1 cellular context compared by ENCODE assay signal in genomic region chr3:43770426-43771103, GRCh38.
TF ChIP-seq lines count a peak whose summit lies in the region.

No MANE protein-coding gene starts in this region.

TF ChIP-seq in K562, 482 proteins besides CTCF, POLR2A, EP300 and RAD21 (continued from another document and continues in another):
- peak; percentile 18 for TF ChIP-seq RBBP5 (IDR thresholded peaks at IDR 0.05; ENCODE audit: borderline replicate concordance, insufficient read depth, low read length, poor library complexity, severe bottlenecking)
- TF ChIP-seq ZNF764 (CRISPR knock-in tag; IDR thresholded peaks at IDR 0.05; ENCODE audit: low read depth), result no peak
- no peak for TF ChIP-seq SPI1 (IDR thresholded peaks at IDR 0.05; ENCODE audit: borderline replicate concordance, low read depth, low read length)
- TF ChIP-seq NFRKB (IDR thresholded peaks at IDR 0.05; ENCODE audit: low read depth), result no peak
- TF ChIP-seq RB1 (IDR thresholded peaks at IDR 0.05; ENCODE audit: low read depth), result peak; percentile 12; the same call in 1 of the 2 replicates
- TF ChIP-seq CBX1 (IDR thresholded peaks at IDR 0.05; ENCODE audit: low read depth), result no peak
- peak; percentile 71 for TF ChIP-seq GATA2 (CRISPR knock-in tag; IDR thresholded peaks at IDR 0.05)
- no peak for TF ChIP-seq SRF (CRISPR knock-in tag; IDR thresholded peaks at IDR 0.05)
- TF ChIP-seq SMAD4 (CRISPR knock-in tag; conservative IDR thresholded peaks at IDR 0.05), result peak; percentile 50; the same call in 1 of the 2 replicates
- peak; percentile 29; the same call in 1 of the 2 replicates for TF ChIP-seq MAFK (IDR thresholded peaks at IDR 0.05; ENCODE audit: low read length)
- TF ChIP-seq ZMIZ1 (IDR thresholded peaks at IDR 0.05; ENCODE audit: low read depth in 2 of 2, low read length in 2 of 2), result 0 out of 4 replicates have a peak, but pooled peaks of 1 of the 2 experiments have one; percentile 71
- no peak for TF ChIP-seq PBX2 (CRISPR knock-in tag; IDR thresholded peaks at IDR 0.05; ENCODE audit: low read depth)
- peak; percentile 92 for TF ChIP-seq PBX2 (tag; conservative IDR thresholded peaks at IDR 0.05; ENCODE audit: low read depth)
- TF ChIP-seq HNRNPL (IDR thresholded peaks at IDR 0.05; ENCODE audit: low read depth, low read length), result 0 out of 2 replicates have a peak, but pooled peaks have one; percentile 25
- no peak for TF ChIP-seq E2F6 (IDR thresholded peaks at IDR 0.05; ENCODE audit: borderline replicate concordance in 1 of 2, extremely low read depth in 1 of 2, insufficient read depth in 1 of 2, insufficient read length in 1 of 2, low read depth in 1 of 2, low read length in 1 of 2, poor library complexity in 1 of 2, severe bottlenecking in 1 of 2)
- TF ChIP-seq JUNB (CRISPR knock-in tag; conservative IDR thresholded peaks at IDR 0.05), result peak; percentile 98
- no peak for TF ChIP-seq HMGN3 (IDR thresholded peaks at IDR 0.05; ENCODE audit: borderline replicate concordance, extremely low read depth, insufficient read length, low read depth, low read length)
- peak; percentile 48; the same call in 1 of the 2 replicates for TF ChIP-seq ZNF75A (CRISPR knock-in tag; IDR thresholded peaks at IDR 0.05)
- TF ChIP-seq ARNT (IDR thresholded peaks at IDR 0.05), result peak in 1 of 2 experiments; percentile 62; a peak in 1 of 4 replicates
- TF ChIP-seq MECOM (CRISPR knock-in tag; IDR thresholded peaks at IDR 0.05), result peak; percentile 84
- TF ChIP-seq ARID1B (IDR thresholded peaks at IDR 0.05), result peak; percentile 99
- TF ChIP-seq ZNF609 (CRISPR knock-in tag; IDR thresholded peaks at IDR 0.05; ENCODE audit: borderline replicate concordance), result no peak
- peak; percentile 21; the same call in 1 of the 2 replicates for TF ChIP-seq TFAP4 (CRISPR knock-in tag; IDR thresholded peaks at IDR 0.05; ENCODE audit: borderline replicate concordance)
- TF ChIP-seq HBP1 (CRISPR knock-in tag; IDR thresholded peaks at IDR 0.05), result 0 out of 2 replicates have a peak, but pooled peaks have one; percentile 44
- peak; percentile 81; the same call in 1 of the 2 replicates for TF ChIP-seq SMAD3 (CRISPR knock-in tag; conservative IDR thresholded peaks at IDR 0.05)
- TF ChIP-seq REST (CRISPR knock-in tag; IDR thresholded peaks at IDR 0.05; ENCODE audit: low read depth), result no peak
- no peak for TF ChIP-seq CBX8 (IDR thresholded peaks at IDR 0.05; ENCODE audit: borderline replicate concordance, extremely low read depth, low read depth, low read length, poor library complexity, severe bottlenecking)
- no peak for TF ChIP-seq TFE3 (CRISPR knock-in tag; IDR thresholded peaks at IDR 0.05)
- TF ChIP-seq PCBP1 (IDR thresholded peaks at IDR 0.05; ENCODE audit: low read depth, low read length, poor library complexity, severe bottlenecking), result no peak
- peak; percentile 96 for TF ChIP-seq NFATC3 (IDR thresholded peaks at IDR 0.05)
- TF ChIP-seq XRCC4 (IDR thresholded peaks at IDR 0.05; ENCODE audit: extremely low read depth, insufficient read depth, insufficient read length), result no peak
- no peak for TF ChIP-seq NRF1 (conservative IDR thresholded peaks at IDR 0.05 in 1 of 2, IDR thresholded peaks at IDR 0.05 in 1 of 2)
- TF ChIP-seq ZNF449 (CRISPR knock-in tag; IDR thresholded peaks at IDR 0.05), result 0 out of 2 replicates have a peak, but pooled peaks have one; percentile 52
- peak; percentile 20; the same call in 1 of the 2 replicates for TF ChIP-seq BHLHE40 (IDR thresholded peaks at IDR 0.05; ENCODE audit: low read length)
- no peak for TF ChIP-seq BCOR (IDR thresholded peaks at IDR 0.05)
